Comparison of ENCODE assay signal across 23 cellular contexts in genomic region chr2:14773696-14774095, GRCh38.
"Had no signal": no experiment of that assay in that cellular context is flagged by ENCODE, and none has a peak within 500 bp of the region (broad histone marks: within the 10 kb centered on the region; RNA-seq: fewer than 3 reads in every experiment).

No MANE protein-coding gene starts in this region.

- H3K27me3 ChIP-seq: Peyer's patch had no signal

- H3K36me3 ChIP-seq: Peyer's patch, SJCRH30 had no signal

- H3K27ac ChIP-seq: Peyer's patch, RWPE1, SJCRH30, VCaP had no signal

- H3K4me3 ChIP-seq: Peyer's patch, SJCRH30 had no signal

- ATAC-seq: activated CD4-positive, alpha-beta T cell treated with anti-CD3 and anti-CD28 coated beads for 36 hours; activated CD8-positive, alpha-beta T cell treated with anti-CD3 and anti-CD28 coated beads for 36 hours had no signal

- H3K9me3 ChIP-seq: Peyer's patch, SJCRH30, SK-N-SH had no signal

- DNase-seq: activated CD4-positive, alpha-beta T cell treated with anti-CD3 and anti-CD28 coated beads for 36 hours; activated CD8-positive, alpha-beta memory T cell treated with anti-CD3 and anti-CD28 coated beads, Interleukin-2, amount 50 U/mL, for 4 hours; activated CD8-positive, alpha-beta T cell treated with anti-CD3 and anti-CD28 coated beads for 36 hours; activated naive CD4-positive, alpha-beta T cell; activated T-cell treated with anti-CD3 and anti-CD28 coated beads, Interleukin-2, amount 50 U/mL, for 1 hour; aorta; KG1; NCI-H1048; NCI-H1417; NCI-H1930; NCI-H2171; NCI-H226; NCI-H526; NCI-H774; NK-92 treated with Interleukin-12 subunit alpha and Interleukin-12 subunit beta, amount 100 ng/mL, for 24 hours; OCI-M1; Peyer's patch; Right ventricle myocardium superior; SJCRH30; SK-N-SH; T-helper 1 cell had no signal
